In the genomic region with DNA sequence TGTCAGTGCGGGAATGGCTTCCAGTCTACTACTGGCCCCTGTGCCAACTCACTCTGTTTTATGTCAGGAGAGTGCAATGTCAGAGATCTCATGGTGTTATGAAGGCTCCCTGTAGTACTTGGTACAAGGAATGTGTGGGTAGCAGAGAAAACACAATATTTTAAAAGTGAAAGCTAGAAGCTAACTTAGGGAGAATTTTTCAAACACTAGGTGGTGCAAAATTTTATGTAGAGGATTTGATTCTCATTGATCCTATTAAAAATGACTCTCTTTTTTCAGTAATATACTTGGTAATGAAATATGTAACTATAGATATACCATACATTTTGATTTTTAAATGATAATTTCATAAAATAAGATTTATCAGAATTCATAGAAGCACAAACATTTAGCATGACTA, we compare ENCODE assay signal across 3 cellular contexts.
TF ChIP-seq lines count a peak whose summit lies in the region.

No MANE protein-coding gene starts in this region.

TF ChIP-seq in SK-N-SH, 30 proteins besides CTCF, POLR2A, EP300 and RAD21:
- TF ChIP-seq USF2 (IDR thresholded peaks at IDR 0.05; ENCODE audit: borderline replicate concordance, low read depth, low read length) (no peak), TAF1 (IDR thresholded peaks at IDR 0.05; ENCODE audit: borderline replicate concordance, low read depth, low read length) (no peak), PBX3 (IDR thresholded peaks at IDR 0.05) (no peak)

TF ChIP-seq in SK-N-SH treated with all-trans-retinoic acid at 6 μM for 48 hours, 23 proteins besides CTCF, POLR2A, EP300 and RAD21:
- TF ChIP-seq GLIS3 (CRISPR knock-in tag; IDR thresholded peaks at IDR 0.05), result no peak
- TF ChIP-seq TCF4 (CRISPR knock-in tag; IDR thresholded peaks at IDR 0.05; ENCODE audit: borderline replicate concordance), result no peak
- TF ChIP-seq POU6F1 (CRISPR knock-in tag; IDR thresholded peaks at IDR 0.05; ENCODE audit: borderline replicate concordance, low read depth), result no peak
- TF ChIP-seq, protein P1, sequence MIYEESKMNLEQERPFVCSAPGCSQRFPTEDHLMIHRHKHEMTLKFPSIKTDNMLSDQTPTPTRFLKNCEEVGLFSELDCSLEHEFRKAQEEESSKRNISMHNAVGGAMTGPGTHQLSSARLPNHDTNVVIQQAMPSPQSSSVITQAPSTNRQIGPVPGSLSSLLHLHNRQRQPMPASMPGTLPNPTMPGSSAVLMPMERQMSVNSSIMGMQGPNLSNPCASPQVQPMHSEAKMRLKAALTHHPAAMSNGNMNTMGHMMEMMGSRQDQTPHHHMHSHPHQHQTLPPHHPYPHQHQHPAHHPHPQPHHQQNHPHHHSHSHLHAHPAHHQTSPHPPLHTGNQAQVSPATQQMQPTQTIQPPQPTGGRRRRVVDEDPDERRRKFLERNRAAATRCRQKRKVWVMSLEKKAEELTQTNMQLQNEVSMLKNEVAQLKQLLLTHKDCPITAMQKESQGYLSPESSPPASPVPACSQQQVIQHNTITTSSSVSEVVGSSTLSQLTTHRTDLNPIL (CRISPR knock-in tag; IDR thresholded peaks at IDR 0.05; ENCODE audit: low read depth), result no peak
- no peak for TF ChIP-seq CSDC2 (CRISPR knock-in tag; IDR thresholded peaks at IDR 0.05)

TF ChIP-seq in H1, 55 proteins besides CTCF, POLR2A, EP300 and RAD21:
- TF ChIP-seq NANOG (IDR thresholded peaks at IDR 0.05; ENCODE audit: insufficient read depth, low read depth, low read length, poor library complexity, severe bottlenecking), result no peak
- no peak for TF ChIP-seq CBX8 (IDR thresholded peaks at IDR 0.05; ENCODE audit: borderline replicate concordance, low read depth, low read length)
- TF ChIP-seq KDM5A (IDR thresholded peaks at IDR 0.05; ENCODE audit: low read length), result no peak
